ENCODE assay signal across 7 cellular contexts in the genomic region with DNA sequence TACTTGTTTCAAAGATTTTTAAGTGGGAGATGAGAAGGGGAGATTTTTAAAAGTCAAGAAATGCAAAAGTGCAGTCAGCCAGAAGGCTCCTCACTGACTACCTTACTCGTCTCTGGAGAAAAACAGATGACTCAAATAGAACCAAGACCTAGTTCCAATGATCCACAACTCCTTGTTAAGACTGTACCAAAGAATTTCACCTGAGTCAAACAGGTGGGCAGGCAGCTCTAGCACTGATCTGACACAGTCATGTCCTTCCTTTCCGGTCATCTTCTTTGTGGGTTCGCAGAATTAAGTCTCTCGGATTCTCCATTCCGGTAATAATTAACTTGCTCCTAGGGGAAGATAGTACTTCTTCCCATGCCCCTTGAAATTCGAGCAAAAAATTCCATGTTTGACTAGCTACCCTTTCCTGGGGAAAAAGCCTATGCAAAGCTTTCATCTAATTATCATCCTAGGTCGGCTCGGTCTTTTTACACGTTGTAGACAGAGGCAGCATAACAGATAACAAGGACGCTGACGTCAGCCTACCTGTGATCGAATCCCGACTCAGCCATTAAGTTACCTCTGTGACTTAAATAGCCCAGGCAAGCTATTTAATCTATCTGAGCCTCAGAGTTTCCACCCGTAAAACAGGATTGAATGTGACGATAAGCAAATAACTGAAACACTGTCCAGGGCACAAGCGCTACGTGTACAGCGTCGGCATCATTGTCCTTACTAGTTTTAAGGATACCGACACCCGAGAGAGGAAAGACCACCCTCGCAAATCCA. TPM values are rescaled to one million over a fixed set of nuclear protein-coding genes. Genes with fewer than 3 reads are reported as not detected.
DNase-seq lines count a peak whose midpoint lies in the region; ATAC-seq and TF ChIP-seq lines count a peak whose summit lies in the region.

No MANE protein-coding gene starts in this region.

- H3K27me3 Mint-ChIP-seq in nephron progenitor cell (ENCODE audit: low read depth, poor library complexity), result peaks cover 28% of the 10 kb centered on the region

- peaks cover 24% of the 10 kb centered on the region for H3K36me3 Mint-ChIP-seq in nephron progenitor cell (ENCODE audit: low read depth)

- in situ Hi-C loops in GM13977 (cut with MboI; ENCODE audit: low pct_unique_long_range_greater_than_20kb, low sequenced_read_pairs, unreplicated experiment), result no loop called here

- H3K4me3 Mint-ChIP-seq in nephron progenitor cell, result peak overlapping the region; percentile 96

- peak overlapping the region; percentile 99 for H3K27ac Mint-ChIP-seq in nephron progenitor cell

- peaks cover 15 to 32% (median 26%) of the 10 kb centered on the region in 4 donors for H3K4me1 ChIP-seq in esophagus muscularis mucosa
- H3K4me1 ChIP-seq in aorta (ENCODE audit: control insufficient read depth in 1 of 2, insufficient read depth in 2 of 2, low read length in 2 of 2), result peaks cover 0 to 9% of the 10 kb centered on the region in 2 donors

- peaks cover 4 to 25% (median 14%) of the 10 kb centered on the region in 4 donors for H3K36me3 ChIP-seq in esophagus muscularis mucosa
- no peaks in the 10 kb centered on the region for H3K36me3 ChIP-seq in aorta (ENCODE audit: control insufficient read depth in 1 of 2, insufficient read depth in 2 of 2, low read length in 1 of 2)

- H3K27me3 ChIP-seq in esophagus muscularis mucosa (no peaks in the 10 kb centered on the region), aorta (ENCODE audit: control insufficient read depth in 1 of 2, insufficient read depth in 2 of 2, low read length in 1 of 2) (no peaks in the 10 kb centered on the region)

- ATAC-seq in aorta (ENCODE audit: low FRiP score), result peak; percentile 19

- no peaks in the 10 kb centered on the region for H3K9me3 Mint-ChIP-seq in nephron progenitor cell

- H3K4me3 ChIP-seq in esophagus muscularis mucosa (peak overlapping the region; percentile 74 to 89 (median 83)), aorta (ENCODE audit: low read length in 2 of 2) (peak overlapping the region; percentile 16 to 52)

- intact Hi-C loops in esophagus muscularis mucosa (cut with DNase I), result no loop called here
- intact Hi-C loops in aorta (cut with DNase I), result loop anchor here in 1 of 2 donors (2.0 to 5.0 kb wide), 3 partner anchors 84 to 544 kb away; a partner anchor contains a TSS

- WGBS in esophagus muscularis mucosa, result 5% methylated on average over 21 of the region's 22 CpGs
- WGBS in aorta, 2 donors, result 4 to 5% methylated on average over 22 of the region's 22 CpGs

- no peaks in the 10 kb centered on the region for H3K9me3 ChIP-seq in esophagus muscularis mucosa
- H3K9me3 ChIP-seq in aorta (ENCODE audit: control insufficient read depth, low read length), result no peaks in the 10 kb centered on the region

- peaks cover 41% of the 10 kb centered on the region for H3K4me1 Mint-ChIP-seq in nephron progenitor cell

- no peak for TF ChIP-seq CTCF in GM13977 (IDR thresholded peaks at IDR 0.05; ENCODE audit: extremely low read depth, insufficient read depth, missing control alignments)
- no peak for TF ChIP-seq CTCF in esophagus muscularis mucosa (IDR thresholded peaks at IDR 0.05)
- no peak for TF ChIP-seq CTCF in nephron progenitor cell (IDR thresholded peaks at IDR 0.05)

- DNase-seq in GM13977 (ENCODE audit: low spot score), result peak; percentile 47
- DNase-seq in NAMALWA (ENCODE audit: low spot score), result peak; percentile 53
- DNase-seq in activated T-cell treated with anti-CD3 and anti-CD28 coated beads for 1 hour (ENCODE audit: low read depth), result peak; percentile 19
- DNase-seq in esophagus muscularis mucosa (ENCODE audit: extremely low spot score), result no peak
- DNase-seq in nephron progenitor cell, result no peak
- no peak for DNase-seq in aorta
- no peak for DNase-seq in GOT3 (lab: John Stamatoyannopoulos, UW)

- peak overlapping the region; percentile 93 to 95 (median 94) for H3K27ac ChIP-seq in esophagus muscularis mucosa (replicated peaks in 1 of 4)
- H3K27ac ChIP-seq in aorta (ENCODE audit: low read depth in 1 of 2, low read length in 2 of 2), result peak overlapping the region; percentile 25 to 80

- TF ChIP-seq POLR2A in esophagus muscularis mucosa (IDR thresholded peaks at IDR 0.05; ENCODE audit: low read depth), result no peak

- no peak for TF ChIP-seq EP300 in esophagus muscularis mucosa (IDR thresholded peaks at IDR 0.05)

RNA-seq across cellular contexts. Expression of a gene that starts 0.7 kb away (rescaled TPM):
- total RNA-seq in esophagus muscularis mucosa, result 10 to 100 TPM; 48.8 to 75.3 (median 68.4) TPM
- 10 to 100 TPM; 44.0 to 62.3 TPM for total RNA-seq in aorta
- polyA plus RNA-seq in aorta, result 100 to 1,000 TPM in 1 of 2 donors, 10 to 100 TPM in 1; 94.9 to 115 TPM

RNA-seq across cellular contexts. Expression of a gene that starts 9.0 kb away (rescaled TPM):
- total RNA-seq in esophagus muscularis mucosa (10 to 100 TPM; 18.3 to 30.7 (median 21.9) TPM), aorta (10 to 100 TPM; 18.9 to 29.1 TPM)
- 10 to 100 TPM in 1 of 2 donors, 1 to 10 TPM in 1; 5.4 to 14.0 TPM for polyA plus RNA-seq in aorta

RNA-seq across cellular contexts. Expression of a gene that starts 44.5 kb away (rescaled TPM):
- total RNA-seq in esophagus muscularis mucosa (under 1 TPM in 3 of 4 donors, not detected in 1; 0.52 to 0.83 (median 0.63) TPM), aorta (under 1 TPM; 0.52 to 0.96 TPM)
- 1 to 10 TPM in 1 of 2 donors, under 1 TPM in 1; 0.23 to 1.9 TPM for polyA plus RNA-seq in aorta

RNA-seq across cellular contexts. Expression of a gene that starts 44.7 kb away (rescaled TPM):
- total RNA-seq in esophagus muscularis mucosa, result 1 to 10 TPM in 2 of 4 donors, under 1 TPM in 2; 0.42 to 3.2 (median 1.7) TPM
- 1 to 10 TPM; 1.1 to 3.7 TPM for total RNA-seq in aorta
- under 1 TPM; 0.56 to 0.63 TPM for polyA plus RNA-seq in aorta

Comparison
In these comparisons a context has a peak if more than half of its experiments do, and no peak if none do; other contexts are left out.
1. DNase-seq: peak in GM13977 (single experiment), NAMALWA (single experiment) and activated T-cell treated with anti-CD3 and anti-CD28 coated beads for 1 hour (single experiment); none in esophagus muscularis mucosa (single experiment), nephron progenitor cell (single experiment), aorta (0 of 2) and GOT3 (single experiment).